Comparison of ENCODE assay signal across 26 cellular contexts in the genomic region with DNA sequence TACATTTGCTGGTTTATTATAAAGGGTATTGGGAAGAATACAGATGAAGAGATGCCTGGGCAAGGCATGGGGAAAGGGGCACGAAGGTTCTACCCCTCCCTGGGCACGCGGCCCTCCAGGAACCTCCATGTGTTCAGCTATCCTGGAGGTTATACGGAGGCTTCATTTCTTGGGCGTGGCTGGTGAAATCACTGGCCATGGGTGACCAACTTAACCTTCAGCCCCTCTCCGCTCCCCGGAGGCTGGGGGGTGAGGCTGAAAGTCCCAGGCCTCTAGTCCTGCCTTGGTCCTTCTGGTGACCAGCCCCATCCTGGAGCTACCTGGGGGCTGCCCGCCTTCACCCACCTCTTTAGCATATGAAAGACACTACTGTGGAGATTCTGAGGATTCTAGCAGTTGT. TPM values are rescaled to one million over a fixed set of nuclear protein-coding genes. Genes with fewer than 3 reads are reported as not detected.
DNase-seq lines count a peak whose midpoint lies in the region; ATAC-seq and TF ChIP-seq lines count a peak whose summit lies in the region.
"Had no signal": no experiment of that assay in that cellular context is flagged by ENCODE, and none has a peak within 500 bp of the region (broad histone marks: within the 10 kb centered on the region; RNA-seq: fewer than 3 reads in every experiment).

No MANE protein-coding gene starts in this region.

- H3K4me1 Mint-ChIP-seq in neural crest cell, result peaks cover 49% of the 10 kb centered on the region
- H3K4me1 Mint-ChIP-seq in activated naive CD4-positive, alpha-beta T cell treated with anti-CD3 and anti-CD28 coated beads, Interleukin-2, amount 10 ng/mL, durations not matched to agents 7 days and 5 days, result peaks cover 27% of the 10 kb centered on the region

- no peaks in the 10 kb centered on the region for H3K27me3 Mint-ChIP-seq in neural crest cell (ENCODE audit: low read depth)
- H3K27me3 Mint-ChIP-seq in activated naive CD4-positive, alpha-beta T cell treated with anti-CD3 and anti-CD28 coated beads, Interleukin-2, amount 10 ng/mL, durations not matched to agents 7 days and 5 days, result peaks cover 29% of the 10 kb centered on the region

- H3K4me1 ChIP-seq in right atrium auricular region, result peaks cover 0 to 7% of the 10 kb centered on the region in 2 donors

- H3K9me3 ChIP-seq in right atrium auricular region, result no peaks in the 10 kb centered on the region
- H3K9me3 ChIP-seq: HAP-1, MG63 had no signal

- intact Hi-C loops in cardiac septum (cut with DNase I), result no loop called here

- H3K27me3 ChIP-seq in right atrium auricular region, result no peaks in the 10 kb centered on the region
- H3K27me3 ChIP-seq: BLaER1 had no signal

- peak overlapping the region; percentile 62 for H3K4me3 Mint-ChIP-seq in neural crest cell
- no peak overlapping the region for H3K4me3 Mint-ChIP-seq in activated naive CD4-positive, alpha-beta T cell treated with anti-CD3 and anti-CD28 coated beads, Interleukin-2, amount 10 ng/mL, durations not matched to agents 7 days and 5 days

- DNase-seq in right atrium auricular region (ENCODE audit: low spot score) (peak; percentile 57), cardiac septum (ENCODE audit: low spot score) (no peak), left lobe of liver (ENCODE audit: low spot score) (peak; percentile 30), neural crest cell (ENCODE audit: low read depth, low spot score) (no peak), DMS153 treated with DMSO at 0.1 percent for 48 hours (lab: John Stamatoyannopoulos, UW; ENCODE audit: unreplicated experiment) (no peak), GF-D8 (lab: John Stamatoyannopoulos, UW) (no peak)
- no peak for DNase-seq in activated naive CD4-positive, alpha-beta T cell treated with anti-CD3 and anti-CD28 coated beads, Interleukin-2, amount 10 ng/mL, durations not matched to agents 7 days and 5 days
- DNase-seq: 8988T; ACHN; CD4-positive, CD25-positive, alpha-beta regulatory T cell; DMS 273 treated with DMSO at 0.1 percent for 48 hours; DMS79 treated with DMSO at 0.1 percent for 48 hours; IMR-90; KG1; MG63; NCI-H1105 treated with DMSO at 0.1 percent for 48 hours; NCI-H146; NCI-H1930; NCI-H2107; NCI-H524 treated with DMSO at 0.1 percent for 48 hours; NCI-H774; SIG-M5 had no signal

- no peaks in the 10 kb centered on the region for H3K36me3 ChIP-seq in right atrium auricular region
- H3K36me3 ChIP-seq: BLaER1, HAP-1, MG63 had no signal

- H3K27ac ChIP-seq in right atrium auricular region, result no peak overlapping the region
- H3K27ac ChIP-seq: BLaER1, SK-N-MC had no signal

- ATAC-seq in left lobe of liver, result no peak
- ATAC-seq in SK-N-SH treated with all-trans-retinoic acid at 6 μM for 48 hours, result no peak

- H3K9me3 Mint-ChIP-seq in neural crest cell, result no peaks in the 10 kb centered on the region
- H3K9me3 Mint-ChIP-seq in activated naive CD4-positive, alpha-beta T cell treated with anti-CD3 and anti-CD28 coated beads, Interleukin-2, amount 10 ng/mL, durations not matched to agents 7 days and 5 days, result no peaks in the 10 kb centered on the region
- H3K9me3 Mint-ChIP-seq: CD4-positive, CD25-positive, alpha-beta regulatory T cell had no signal

- CTCF ChIA-PET in activated naive CD4-positive, alpha-beta T cell treated with anti-CD3 and anti-CD28 coated beads, Interleukin-2, amount 10 ng/mL, durations not matched to agents 7 days and 5 days (lab: Charles Lee), result interaction anchor here (1.3 kb wide), 1 partner anchor 9 kb away, joined by 3 read pairs; no protein-coding TSS in a partner anchor

- no peak overlapping the region for H3K27ac Mint-ChIP-seq in neural crest cell (ENCODE audit: unreplicated experiment)
- no peak overlapping the region for H3K27ac Mint-ChIP-seq in activated naive CD4-positive, alpha-beta T cell treated with anti-CD3 and anti-CD28 coated beads, Interleukin-2, amount 10 ng/mL, durations not matched to agents 7 days and 5 days

- no peaks in the 10 kb centered on the region for H3K36me3 Mint-ChIP-seq in neural crest cell (ENCODE audit: low read depth)
- no peaks in the 10 kb centered on the region for H3K36me3 Mint-ChIP-seq in activated naive CD4-positive, alpha-beta T cell treated with anti-CD3 and anti-CD28 coated beads, Interleukin-2, amount 10 ng/mL, durations not matched to agents 7 days and 5 days
- H3K36me3 Mint-ChIP-seq: CD4-positive, CD25-positive, alpha-beta regulatory T cell had no signal

- TF ChIP-seq CTCF in right atrium auricular region (IDR thresholded peaks at IDR 0.05) (no peak), neural crest cell (conservative IDR thresholded peaks at IDR 0.05) (no peak)

- H3K4me3 ChIP-seq in right atrium auricular region, result no peak overlapping the region
- H3K4me3 ChIP-seq: BLaER1, HAP-1, MG63, SK-N-MC had no signal

TF ChIP-seq in SK-N-SH treated with all-trans-retinoic acid at 6 μM for 48 hours, 23 proteins besides CTCF, POLR2A, EP300 and RAD21 (continues in another document):
- TF ChIP-seq ESRRG (CRISPR knock-in tag; IDR thresholded peaks at IDR 0.05), result no peak
- no peak for TF ChIP-seq ZNF565 (CRISPR knock-in tag; conservative IDR thresholded peaks at IDR 0.05; ENCODE audit: low read depth)
- TF ChIP-seq, protein P1, sequence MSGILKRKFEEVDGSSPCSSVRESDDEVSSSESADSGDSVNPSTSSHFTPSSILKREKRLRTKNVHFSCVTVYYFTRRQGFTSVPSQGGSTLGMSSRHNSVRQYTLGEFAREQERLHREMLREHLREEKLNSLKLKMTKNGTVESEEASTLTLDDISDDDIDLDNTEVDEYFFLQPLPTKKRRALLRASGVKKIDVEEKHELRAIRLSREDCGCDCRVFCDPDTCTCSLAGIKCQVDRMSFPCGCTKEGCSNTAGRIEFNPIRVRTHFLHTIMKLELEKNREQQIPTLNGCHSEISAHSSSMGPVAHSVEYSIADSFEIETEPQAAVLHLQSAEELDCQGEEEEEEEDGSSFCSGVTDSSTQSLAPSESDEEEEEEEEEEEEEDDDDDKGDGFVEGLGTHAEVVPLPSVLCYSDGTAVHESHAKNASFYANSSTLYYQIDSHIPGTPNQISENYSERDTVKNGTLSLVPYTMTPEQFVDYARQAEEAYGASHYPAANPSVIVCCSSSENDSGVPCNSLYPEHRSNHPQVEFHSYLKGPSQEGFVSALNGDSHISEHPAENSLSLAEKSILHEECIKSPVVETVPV (CRISPR knock-in tag; IDR thresholded peaks at IDR 0.05), result no peak
- no peak for TF ChIP-seq OSR1 (CRISPR knock-in tag; IDR thresholded peaks at IDR 0.05)
- no peak for TF ChIP-seq TOX (CRISPR knock-in tag; IDR thresholded peaks at IDR 0.05; ENCODE audit: borderline replicate concordance)
- TF ChIP-seq BACH2 (CRISPR knock-in tag; IDR thresholded peaks at IDR 0.05; ENCODE audit: borderline replicate concordance), result no peak
- no peak for TF ChIP-seq ZNF70 (CRISPR knock-in tag; IDR thresholded peaks at IDR 0.05)
- no peak for TF ChIP-seq ZFP30 (CRISPR knock-in tag; IDR thresholded peaks at IDR 0.05)
- TF ChIP-seq PPARA (CRISPR knock-in tag; IDR thresholded peaks at IDR 0.05; ENCODE audit: borderline replicate concordance), result no peak
- no peak for TF ChIP-seq TCF4 (CRISPR knock-in tag; IDR thresholded peaks at IDR 0.05; ENCODE audit: borderline replicate concordance)
- TF ChIP-seq, protein P2, sequence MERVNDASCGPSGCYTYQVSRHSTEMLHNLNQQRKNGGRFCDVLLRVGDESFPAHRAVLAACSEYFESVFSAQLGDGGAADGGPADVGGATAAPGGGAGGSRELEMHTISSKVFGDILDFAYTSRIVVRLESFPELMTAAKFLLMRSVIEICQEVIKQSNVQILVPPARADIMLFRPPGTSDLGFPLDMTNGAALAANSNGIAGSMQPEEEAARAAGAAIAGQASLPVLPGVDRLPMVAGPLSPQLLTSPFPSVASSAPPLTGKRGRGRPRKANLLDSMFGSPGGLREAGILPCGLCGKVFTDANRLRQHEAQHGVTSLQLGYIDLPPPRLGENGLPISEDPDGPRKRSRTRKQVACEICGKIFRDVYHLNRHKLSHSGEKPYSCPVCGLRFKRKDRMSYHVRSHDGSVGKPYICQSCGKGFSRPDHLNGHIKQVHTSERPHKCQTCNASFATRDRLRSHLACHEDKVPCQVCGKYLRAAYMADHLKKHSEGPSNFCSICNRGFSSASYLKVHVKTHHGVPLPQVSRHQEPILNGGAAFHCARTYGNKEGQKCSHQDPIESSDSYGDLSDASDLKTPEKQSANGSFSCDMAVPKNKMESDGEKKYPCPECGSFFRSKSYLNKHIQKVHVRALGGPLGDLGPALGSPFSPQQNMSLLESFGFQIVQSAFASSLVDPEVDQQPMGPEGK (CRISPR knock-in tag; IDR thresholded peaks at IDR 0.05; ENCODE audit: borderline replicate concordance), result no peak
- TF ChIP-seq, protein P3, sequence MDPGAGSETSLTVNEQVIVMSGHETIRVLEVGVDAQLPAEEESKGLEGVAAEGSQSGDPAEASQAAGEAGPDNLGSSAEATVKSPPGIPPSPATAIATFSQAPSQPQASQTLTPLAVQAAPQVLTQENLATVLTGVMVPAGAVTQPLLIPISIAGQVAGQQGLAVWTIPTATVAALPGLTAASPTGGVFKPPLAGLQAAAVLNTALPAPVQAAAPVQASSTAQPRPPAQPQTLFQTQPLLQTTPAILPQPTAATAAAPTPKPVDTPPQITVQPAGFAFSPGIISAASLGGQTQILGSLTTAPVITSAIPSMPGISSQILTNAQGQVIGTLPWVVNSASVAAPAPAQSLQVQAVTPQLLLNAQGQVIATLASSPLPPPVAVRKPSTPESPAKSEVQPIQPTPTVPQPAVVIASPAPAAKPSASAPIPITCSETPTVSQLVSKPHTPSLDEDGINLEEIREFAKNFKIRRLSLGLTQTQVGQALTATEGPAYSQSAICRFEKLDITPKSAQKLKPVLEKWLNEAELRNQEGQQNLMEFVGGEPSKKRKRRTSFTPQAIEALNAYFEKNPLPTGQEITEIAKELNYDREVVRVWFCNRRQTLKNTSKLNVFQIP (CRISPR knock-in tag; IDR thresholded peaks at IDR 0.05; ENCODE audit: borderline replicate concordance, low read depth), result no peak
- no peak for TF ChIP-seq GLIS3 (CRISPR knock-in tag; IDR thresholded peaks at IDR 0.05)
- no peak for TF ChIP-seq RARB (CRISPR knock-in tag; IDR thresholded peaks at IDR 0.05)
- TF ChIP-seq ZFP3 (CRISPR knock-in tag; IDR thresholded peaks at IDR 0.05), result no peak

RNA-seq across cellular contexts. Expression of a gene that starts 17.0 kb away (rescaled TPM):
- total RNA-seq in right atrium auricular region, result 10 to 100 TPM; 42.9 to 51.3 TPM
- 33.7 TPM for total RNA-seq in cardiac septum
- 102 TPM for total RNA-seq in left lobe of liver
- total RNA-seq in neural crest cell, result 113 and 116 TPM in 2 replicates

Comparison
In these comparisons a context has a peak if more than half of its experiments do, and no peak if none do; other contexts are left out.
1. DNase-seq: peak in right atrium auricular region (single experiment) and left lobe of liver (single experiment); none in cardiac septum (single experiment), neural crest cell (single experiment), activated naive CD4-positive, alpha-beta T cell treated with anti-CD3 and anti-CD28 coated beads, Interleukin-2, amount 10 ng/mL, durations not matched to agents 7 days and 5 days (single experiment), DMS153 treated with DMSO at 0.1 percent for 48 hours (single experiment) and GF-D8 (single experiment).